In genomic region chr2:136005462-136006205, GRCh38 we compare ENCODE assay signal across 12 cellular contexts. TPM values are rescaled to one million over a fixed set of nuclear protein-coding genes. Genes with fewer than 3 reads are reported as not detected.
DNase-seq lines count a peak whose midpoint lies in the region; ATAC-seq and TF ChIP-seq lines count a peak whose summit lies in the region.
"Had no signal": no experiment of that assay in that cellular context is flagged by ENCODE, and none has a peak within 500 bp of the region (broad histone marks: within the 10 kb centered on the region; RNA-seq: fewer than 3 reads in every experiment).

No MANE protein-coding gene starts in this region.

- H3K4me1 ChIP-seq in OCI-LY3 (ENCODE audit: low read length) (peaks cover 38% of the 10 kb centered on the region), left ventricle myocardium inferior (peaks cover 15% of the 10 kb centered on the region)

- peak overlapping the region; percentile 7; the same call in 1 of the 2 replicates for H3K9ac ChIP-seq in OCI-LY3 (ENCODE audit: low read length)
- H3K9ac ChIP-seq: SK-N-SH had no signal

- ATAC-seq in GM18858 (IDR thresholded peaks at IDR 0.05; ENCODE audit: unreplicated experiment) (peak; percentile 66), HG02884 (IDR thresholded peaks at IDR 0.05; ENCODE audit: unreplicated experiment) (peak; percentile 67), HG03565 (IDR thresholded peaks at IDR 0.05; ENCODE audit: unreplicated experiment) (no peak), GM18505 (IDR thresholded peaks at IDR 0.05; ENCODE audit: unreplicated experiment) (no peak)

- H3K36me3 ChIP-seq in OCI-LY3 (replicated peaks; ENCODE audit: low read depth, low read length), result no peaks in the 10 kb centered on the region
- H3K36me3 ChIP-seq in left ventricle myocardium inferior, result no peaks in the 10 kb centered on the region

- no peak overlapping the region for H3K27ac ChIP-seq in OCI-LY3 (ENCODE audit: low read length)
- H3K27ac ChIP-seq in left ventricle myocardium inferior (replicated peaks), result no peak overlapping the region

- intact Hi-C loops in left ventricle myocardium inferior (cut with micrococcal nuclease), result no loop called here

- no peaks in the 10 kb centered on the region for H4K20me1 ChIP-seq in OCI-LY3 (ENCODE audit: insufficient read depth, low read length)

- peak overlapping the region; percentile 58 for H3K4me2 ChIP-seq in OCI-LY3 (ENCODE audit: low read length)
- H3K4me2 ChIP-seq: SK-N-SH had no signal

- DNase-seq in A172 (ENCODE audit: low spot score) (peak; percentile 55), left ventricle myocardium inferior (no peak), DMS79 (lab: John Stamatoyannopoulos, UW) (no peak)
- DNase-seq: activated naive CD8-positive, alpha-beta T cell treated with anti-CD3 and anti-CD28 coated beads, Interleukin-2, amount 10 ng/mL, durations not matched to agents 7 days and 5 days; DMS79 treated with DMSO at 0.1 percent for 48 hours; glutamatergic neuron; SK-N-SH had no signal

- H3K9me3 ChIP-seq in OCI-LY3 (ENCODE audit: insufficient read depth, low read length), result no peaks in the 10 kb centered on the region
- no peaks in the 10 kb centered on the region for H3K9me3 ChIP-seq in left ventricle myocardium inferior (replicated peaks)
- H3K9me3 ChIP-seq: SK-N-SH had no signal

- TF ChIP-seq POLR2A in GM18505 (IDR thresholded peaks at IDR 0.05; ENCODE audit: borderline replicate concordance, extremely low read depth, insufficient read depth, insufficient read length), result no peak

- H3K27me3 ChIP-seq in OCI-LY3 (ENCODE audit: low read depth, low read length), result peaks cover 11% of the 10 kb centered on the region; the same call in 1 of the 2 replicates
- no peaks in the 10 kb centered on the region for H3K27me3 ChIP-seq in left ventricle myocardium inferior (ENCODE audit: low read depth)

- H2AFZ ChIP-seq in OCI-LY3 (ENCODE audit: low read depth, low read length), result no peak overlapping the region

- H3K4me3 ChIP-seq in OCI-LY3 (ENCODE audit: low read length) (peak overlapping the region; percentile 17), left ventricle myocardium inferior (no peak overlapping the region)

- no peaks in the 10 kb centered on the region for H3K79me2 ChIP-seq in OCI-LY3 (ENCODE audit: low read length)

- TF ChIP-seq CTCF in OCI-LY3 (IDR thresholded peaks at IDR 0.05; ENCODE audit: low read depth, low read length) (no peak), left ventricle myocardium inferior (IDR thresholded peaks at IDR 0.05; ENCODE audit: borderline replicate concordance) (no peak)

RNA-seq across cellular contexts. Expression of gene DARS1, which starts 20.2 kb away (rescaled TPM):
- total RNA-seq in A172 (2014; rRNA removed; shearing (Covaris generic)), result 116 and 134 TPM in 2 replicates
- 56.3 TPM for total RNA-seq in left ventricle myocardium inferior

Comparison
In these comparisons a context has a peak if more than half of its experiments do, and no peak if none do; other contexts are left out.
1. ATAC-seq: peak in GM18858 (single experiment) and HG02884 (single experiment); none in HG03565 (single experiment) and GM18505 (single experiment).